8 cellular contexts compared by ENCODE assay signal in genomic region chr14:106372870-106373657, GRCh38.
DNase-seq lines count a peak whose midpoint lies in the region; ATAC-seq and TF ChIP-seq lines count a peak whose summit lies in the region.
"Had no signal": no experiment of that assay in that cellular context is flagged by ENCODE, and none has a peak within 500 bp of the region (broad histone marks: within the 10 kb centered on the region; RNA-seq: fewer than 3 reads in every experiment).

No MANE protein-coding gene starts in this region.

- POLR2A ChIA-PET in RWPE1 (lab: Yijun Ruan, JAX; ENCODE audit: low non-redundant PET) = no interaction called here

- DNase-seq in HUDEP-2 (lab: John Stamatoyannopoulos, UW; ENCODE audit: unreplicated experiment in 76 of 76) (peak in 41 of 76 experiments; percentile 3 to 61 (median 25)), RWPE1 (ENCODE audit: low spot score) (peak; percentile 47), left lung (peak; percentile 49 to 94), occipital lobe (lab: John Stamatoyannopoulos, UW) (no peak)
- peak; percentile 75 for DNase-seq in activated T-helper 9 cell treated with anti-CD3 and anti-CD28 coated beads, Interleukin-2, amount 50 U/mL, for 16 hours (ENCODE audit: low read depth)
- peak; percentile 42 to 59 for DNase-seq in stimulated activated CD8-positive, alpha-beta memory T cell treated with anti-CD3 and anti-CD28 coated beads, Interleukin-7, amount 100 ng/mL, for 1 hour (ENCODE audit: low read depth in 2 of 2)

- TF ChIP-seq CTCF in RWPE1 (conservative IDR thresholded peaks at IDR 0.05; ENCODE audit: low read depth) (peak; percentile 82), left lung (IDR thresholded peaks at IDR 0.05) (peak; percentile 46 to 77)

- H3K4me3 ChIP-seq in left lung = no peak overlapping the region
- H3K4me3 ChIP-seq: cardiac muscle cell had no signal

- intact Hi-C loops in left lung (cut with DNase I) = no loop called here

- no peaks in the 10 kb centered on the region for H3K36me3 ChIP-seq in left lung
- H3K36me3 ChIP-seq: cardiac muscle cell had no signal

- no peak for TF ChIP-seq POLR2A in GM18505 (IDR thresholded peaks at IDR 0.05; ENCODE audit: borderline replicate concordance, extremely low read depth, insufficient read depth, insufficient read length)

- H3K27ac ChIP-seq in RWPE1 = no peak overlapping the region
- no peak overlapping the region for H3K27ac ChIP-seq in left lung
- H3K27ac ChIP-seq: cardiac muscle cell had no signal

- H3K9me3 ChIP-seq in left lung = no peaks in the 10 kb centered on the region

- ATAC-seq in GM18505 (IDR thresholded peaks at IDR 0.05; ENCODE audit: unreplicated experiment) = peak; percentile 75
- peak; percentile 88 for ATAC-seq in left lung

- peaks cover 0 to 6% of the 10 kb centered on the region in 2 donors for H3K4me1 ChIP-seq in left lung

- peaks cover 0 to 29% of the 10 kb centered on the region in 2 donors for H3K27me3 ChIP-seq in left lung
- H3K27me3 ChIP-seq: cardiac muscle cell had no signal

- CTCF ChIA-PET in RWPE1 (lab: Yijun Ruan, JAX) = interaction anchor here (0.6 to 1.2 kb wide), 3 partner anchors 93 to 429 kb away, joined by 3 to 7 read pairs (median 4); no protein-coding TSS in a partner anchor
